8 cellular contexts compared by ENCODE assay signal in genomic region chr7:73556208-73557107, GRCh38. TPM values are rescaled to one million over a fixed set of nuclear protein-coding genes. Genes with fewer than 3 reads are reported as not detected.
DNase-seq lines count a peak whose midpoint lies in the region; ATAC-seq and TF ChIP-seq lines count a peak whose summit lies in the region.

No MANE protein-coding gene starts in this region.

- H2AFZ ChIP-seq in GM23248, result peak overlapping the region; percentile 53

- intact Hi-C loops in gastrocnemius medialis (cut with DNase I; ENCODE audit: low total_unique reads), result loop anchor here (1.0 to 10.0 kb wide), 7 partner anchors 22 to 618 kb away; partner anchors contain the start of genes ABHD11, BAZ1B, EIF4H and TBL2

- H3K27me3 ChIP-seq in GM23248 (replicated peaks; ENCODE audit: insufficient read depth), result no peaks in the 10 kb centered on the region
- H3K27me3 ChIP-seq in gastrocnemius medialis, result no peaks in the 10 kb centered on the region

- peaks cover 54% of the 10 kb centered on the region for H3K79me2 ChIP-seq in GM23248 (ENCODE audit: insufficient read depth)

- ATAC-seq in gastrocnemius medialis, result no peak
- no peak for ATAC-seq in GM21526 (IDR thresholded peaks at IDR 0.05; ENCODE audit: low FRiP score, unreplicated experiment)

- peak; percentile 30 for DNase-seq in GM23248
- DNase-seq in fibroblast of mammary gland (ENCODE audit: low read depth), result no peak
- no peak for DNase-seq in gastrocnemius medialis
- no peak for DNase-seq in NCI-H1930 (lab: John Stamatoyannopoulos, UW)
- no peak for DNase-seq in Ammon's horn (ENCODE audit: low spot score)
- DNase-seq in activated CD8-positive, alpha-beta memory T cell treated with anti-CD3 and anti-CD28 coated beads, Interleukin-2, amount 50 U/mL, for 48 hours, result no peak

- H3K4me1 ChIP-seq in GM23248 (ENCODE audit: insufficient read depth) (peaks cover 21% of the 10 kb centered on the region), gastrocnemius medialis (peaks cover 25 to 33% of the 10 kb centered on the region in 2 donors)

- WGBS in GM23248 (ENCODE audit: low coverage in 1 of 2, low lambda C conversion rate in 2 of 2, missing lambda C conversion rate in 2 of 2), 2 experiments, result 10 to 12% methylated on average over 23 to 28 of the region's 28 CpGs

- H3K4me3 ChIP-seq in GM23248, result peak overlapping the region; percentile 93
- H3K4me3 ChIP-seq in fibroblast of mammary gland (ENCODE audit: control insufficient read depth, low read depth, low read length), result peak overlapping the region; percentile 90
- H3K4me3 ChIP-seq in gastrocnemius medialis, result peak overlapping the region; percentile 70 to 93 (median 75)

- no peaks in the 10 kb centered on the region for H4K20me1 ChIP-seq in GM23248 (ENCODE audit: insufficient read depth)

- H3K27ac ChIP-seq in GM23248 (peak overlapping the region; percentile 97), gastrocnemius medialis (peak overlapping the region; percentile 92 to 99 (median 98))

- in situ Hi-C loops in GM23248 (cut with MboI), result no loop called here
- in situ Hi-C loops in gastrocnemius medialis (cut with MboI; ENCODE audit: low sequenced_read_pairs in 4 of 4), result no loop called here

- TF ChIP-seq POLR2A in Raji (IDR thresholded peaks at IDR 0.05; ENCODE audit: insufficient read depth, low read depth, low read length) (peak; percentile 34; the same call in 1 of the 2 replicates), gastrocnemius medialis (IDR thresholded peaks at IDR 0.05) (no peak)

- H3F3A ChIP-seq in GM23248 (ENCODE audit: insufficient read depth), result peaks cover 45% of the 10 kb centered on the region

- peak overlapping the region; percentile 98 for H3K9ac ChIP-seq in GM23248

- H3K9me3 ChIP-seq in GM23248 (ENCODE audit: low read depth) (no peaks in the 10 kb centered on the region), gastrocnemius medialis (no peaks in the 10 kb centered on the region)

- peak overlapping the region; percentile 98 for H3K4me2 ChIP-seq in GM23248 (ENCODE audit: unreplicated experiment)

- TF ChIP-seq CTCF in fibroblast of mammary gland (conservative IDR thresholded peaks at IDR 0.05; ENCODE audit: control insufficient read depth, insufficient read depth, low read depth, low read length) (no peak), gastrocnemius medialis (IDR thresholded peaks at IDR 0.05 in 4 of 5, conservative IDR thresholded peaks at IDR 0.05 in 1 of 5) (no peak)

- H3K36me3 ChIP-seq in GM23248 (ENCODE audit: low read depth) (peaks cover 8% of the 10 kb centered on the region), gastrocnemius medialis (peaks cover 0 to 18% of the 10 kb centered on the region in 2 donors)

- H3K9me2 ChIP-seq in GM23248 (ENCODE audit: insufficient read depth), result no peaks in the 10 kb centered on the region

RNA-seq across cellular contexts. Expression of gene BCL7B, which starts 1.0 kb away (rescaled TPM):
- 23.3 and 24.8 TPM in 2 replicates for total RNA-seq in GM23248 (2014; rRNA removed; shearing (Covaris generic))
- polyA plus RNA-seq in GM23248 (2016; fragmentation: Nextera tagmentation; extraction: Ambion mirVana), result 71.8 and 72.6 TPM in 2 replicates
- total RNA-seq in gastrocnemius medialis, result 100 to 1,000 TPM; 107 to 166 (median 119) TPM

RNA-seq across cellular contexts. Expression of gene TBL2, which starts 21.9 kb away (rescaled TPM):
- 72.1 and 101 TPM in 2 replicates for total RNA-seq in GM23248 (2014; rRNA removed; shearing (Covaris generic))
- polyA plus RNA-seq in GM23248 (2016; fragmentation: Nextera tagmentation; extraction: Ambion mirVana), result 69.7 and 78.0 TPM in 2 replicates
- total RNA-seq in gastrocnemius medialis, result 10 to 100 TPM; 14.4 to 32.9 (median 22.0) TPM

RNA-seq across cellular contexts. Expression of gene BAZ1B, which starts 34.4 kb away (rescaled TPM):
- total RNA-seq in GM23248 (2014; rRNA removed; shearing (Covaris generic)), result 41.8 and 49.4 TPM in 2 replicates
- polyA plus RNA-seq in GM23248 (2016; fragmentation: Nextera tagmentation; extraction: Ambion mirVana), result 23.5 and 24.0 TPM in 2 replicates
- total RNA-seq in gastrocnemius medialis, result 10 to 100 TPM; 31.2 to 47.0 (median 42.0) TPM
